ENCODE assay signal across 17 cellular contexts in genomic region chr1:236880209-236880608, GRCh38.
A peak's percentile ranks its signal among the peaks of the same experiment; 100 is the strongest.
DNase-seq lines count a peak whose midpoint lies in the region; ATAC-seq, FAIRE-seq and TF ChIP-seq lines count a peak whose summit lies in the region.
"Had no signal": no experiment of that assay in that cellular context is flagged by ENCODE, and none has a peak within 500 bp of the region (broad histone marks: within the 10 kb centered on the region; RNA-seq: fewer than 3 reads in every experiment).

No MANE protein-coding gene starts in this region.

- in situ Hi-C loops in HepG2 (cut with HindIII; ENCODE audit: extremely low pct_ligation_motif_present, low pct_unique_long_range_greater_than_20kb), result no loop called here

- no TSS peak for BruUV-seq in HepG2 (replicated peaks; lab: Mats Ljungman, UMichigan)

- TF ChIP-seq EP300 in HepG2 (IDR thresholded peaks at IDR 0.05; ENCODE audit: low read depth in 2 of 2, low read length in 2 of 2) (no peak), HepG2 (CRISPR knock-in tag; IDR thresholded peaks at IDR 0.05; ENCODE audit: borderline replicate concordance) (no peak)

- no peak overlapping the region for H3K4me3 ChIP-seq in right lobe of liver
- no peak overlapping the region for H3K4me3 ChIP-seq in HepG2 (replicated peaks in 1 of 3; ENCODE audit: insufficient read depth in 1 of 3, low read depth in 2 of 3, low read length in 3 of 3)
- no peak overlapping the region for H3K4me3 ChIP-seq in left ventricle myocardium inferior
- no peak overlapping the region for H3K4me3 ChIP-seq in neuronal stem cell (ENCODE audit: low read length in 2 of 2)
- H3K4me3 ChIP-seq in smooth muscle cell, result no peak overlapping the region
- no peak overlapping the region for H3K4me3 ChIP-seq in foreskin fibroblast (ENCODE audit: low read depth in 1 of 2, low read length in 2 of 2)
- H3K4me3 ChIP-seq: BLaER1 treated with 17β-estradiol and CSF1 and Interleukin-3, amounts not matched to agents 10 nM and 100 nM had no signal

- H3K18ac ChIP-seq in neuronal stem cell (ENCODE audit: low read length), result no peak overlapping the region

- H3K4me1 ChIP-seq in right lobe of liver, result no peaks in the 10 kb centered on the region
- H3K4me1 ChIP-seq in HepG2 (ENCODE audit: insufficient read depth, low read length), result no peaks in the 10 kb centered on the region
- peaks cover 16% of the 10 kb centered on the region for H3K4me1 ChIP-seq in left ventricle myocardium inferior
- no peaks in the 10 kb centered on the region for H3K4me1 ChIP-seq in neuronal stem cell (ENCODE audit: control insufficient read depth in 2 of 2, insufficient read depth in 1 of 2, low read depth in 1 of 2, low read length in 2 of 2)
- no peaks in the 10 kb centered on the region for H3K4me1 ChIP-seq in smooth muscle cell (ENCODE audit: low read depth)
- H3K4me1 ChIP-seq: BLaER1 treated with 17β-estradiol and CSF1 and Interleukin-3, amounts not matched to agents 10 nM and 100 nM had no signal

- DNase-seq in right lobe of liver (no peak), HepG2 (ENCODE audit: low spot score) (no peak), left ventricle myocardium inferior (peak; percentile 68), neuronal stem cell (ENCODE audit: low spot score) (no peak), smooth muscle cell (lab: John Stamatoyannopoulos, UW; ENCODE audit: unreplicated experiment) (no peak), foreskin fibroblast (no peak)
- DNase-seq: ACHN; CD4-positive, CD25-positive, alpha-beta regulatory T cell; DMS53; GF-D8; HCEC 1CT; HFFc6 had no signal

- H4K91ac ChIP-seq in neuronal stem cell (ENCODE audit: low read depth, low read length, poor library complexity), result no peak overlapping the region

- ATAC-seq in right lobe of liver, result peak in 3 of 4 donors; percentile 11 to 47 (median 12)
- no peak for ATAC-seq in HepG2
- ATAC-seq in GM21825 (IDR thresholded peaks at IDR 0.05; ENCODE audit: unreplicated experiment), result no peak

- FAIRE-seq in HepG2 (lab: Jason Lieb, UNC), result no peak
- FAIRE-seq: GM19239, H1, HTR-8/SVneo had no signal

- H3K9ac ChIP-seq in HepG2 (ENCODE audit: insufficient read depth, low read depth, low read length), result no peak overlapping the region
- peak overlapping the region; percentile 74 for H3K9ac ChIP-seq in neuronal stem cell (ENCODE audit: low read depth, low read length, poor library complexity)
- no peak overlapping the region for H3K9ac ChIP-seq in smooth muscle cell (ENCODE audit: low read depth)
- H3K9ac ChIP-seq: BLaER1 treated with 17β-estradiol and CSF1 and Interleukin-3, amounts not matched to agents 10 nM and 100 nM had no signal

- no peaks in the 10 kb centered on the region for H3K9me3 ChIP-seq in right lobe of liver
- no peaks in the 10 kb centered on the region for H3K9me3 ChIP-seq in HepG2 (ENCODE audit: low read length)
- H3K9me3 ChIP-seq in left ventricle myocardium inferior (replicated peaks), result no peaks in the 10 kb centered on the region
- no peaks in the 10 kb centered on the region for H3K9me3 ChIP-seq in neuronal stem cell (replicated peaks in 1 of 2; ENCODE audit: control insufficient read depth in 2 of 2, insufficient read depth in 1 of 2, low read depth in 1 of 2, low read length in 2 of 2)
- H3K9me3 ChIP-seq in smooth muscle cell (replicated peaks; ENCODE audit: low read depth), result no peaks in the 10 kb centered on the region
- H3K9me3 ChIP-seq: BLaER1 treated with 17β-estradiol and CSF1 and Interleukin-3, amounts not matched to agents 10 nM and 100 nM had no signal

- H3K4ac ChIP-seq in neuronal stem cell (ENCODE audit: low read length), result no peak overlapping the region

- H3K79me2 ChIP-seq in HepG2 (ENCODE audit: insufficient read depth, low read length) (no peaks in the 10 kb centered on the region), smooth muscle cell (ENCODE audit: low read depth) (no peaks in the 10 kb centered on the region)

- H2AK5ac ChIP-seq in neuronal stem cell (ENCODE audit: low read depth, low read length), result no peak overlapping the region

- WGBS in right lobe of liver (ENCODE audit: insufficient coverage, low coverage, low lambda C conversion rate, missing lambda C conversion rate), result 65% methylated on average over 3 of the region's 6 CpGs
- WGBS in HepG2 (ENCODE audit: low lambda C conversion rate), result 93% methylated on average over 6 of the region's 6 CpGs
- no CpG with 5 or more reads among the region's 6 CpGs for WGBS in neuronal stem cell (ENCODE audit: extremely low coverage in 2 of 2, insufficient read length in 2 of 2, insufficient replicate concordance in 1 of 2), 2 donors
- WGBS in smooth muscle cell (ENCODE audit: low lambda C conversion rate), result 95% methylated on average over 6 of the region's 6 CpGs

- peak overlapping the region; percentile 77 for H3K23ac ChIP-seq in neuronal stem cell (ENCODE audit: low read depth, low read length, poor library complexity)

- H2BK5ac ChIP-seq in neuronal stem cell (ENCODE audit: low read length), result no peak overlapping the region

- H3F3A ChIP-seq in smooth muscle cell (ENCODE audit: low read depth), result no peaks in the 10 kb centered on the region

- CTCF ChIA-PET in HepG2 (lab: Yijun Ruan, JAX; ENCODE audit: low intra/inter-chr PET ratio, low total read pairs), result no interaction called here

- H2AFZ ChIP-seq in HepG2 (ENCODE audit: low read length), result no peak overlapping the region
- H2AFZ ChIP-seq in neuronal stem cell (ENCODE audit: low read length), result no peak overlapping the region
- H2AFZ ChIP-seq in smooth muscle cell (ENCODE audit: low read depth), result no peak overlapping the region

- H3K14ac ChIP-seq in neuronal stem cell (ENCODE audit: low read length), result no peak overlapping the region

- intact Hi-C loops in right lobe of liver (cut with DNase I), result no loop called here
- intact Hi-C loops in HepG2 (cut with micrococcal nuclease; ENCODE audit: unreplicated experiment), result no loop called here
- intact Hi-C loops in left ventricle myocardium inferior (cut with micrococcal nuclease), result no loop called here

- H3K27me3 ChIP-seq in right lobe of liver (no peaks in the 10 kb centered on the region), HepG2 (ENCODE audit: control insufficient read depth in 1 of 2, insufficient read depth in 2 of 2, low read length in 2 of 2) (no peaks in the 10 kb centered on the region), left ventricle myocardium inferior (ENCODE audit: low read depth) (no peaks in the 10 kb centered on the region), neuronal stem cell (ENCODE audit: control insufficient read depth in 3 of 3, insufficient read depth in 3 of 3, low read depth in 1 of 3, low read length in 3 of 3) (no peaks in the 10 kb centered on the region), smooth muscle cell (ENCODE audit: low read depth) (no peaks in the 10 kb centered on the region)
- H3K27me3 ChIP-seq: BLaER1 treated with 17β-estradiol and CSF1 and Interleukin-3, amounts not matched to agents 10 nM and 100 nM had no signal

- H2BK12ac ChIP-seq in neuronal stem cell (ENCODE audit: low read length), result no peak overlapping the region

- H3K36me3 ChIP-seq in right lobe of liver (peaks cover 0 to 16% (median 1%) of the 10 kb centered on the region in 4 donors), HepG2 (replicated peaks in 1 of 2; ENCODE audit: control insufficient read depth in 1 of 2, insufficient read depth in 2 of 2, low read length in 2 of 2) (peaks cover 7 to 50% of the 10 kb centered on the region in 2 experiments; a peak in 4 of 5 replicates), left ventricle myocardium inferior (peaks cover 35% of the 10 kb centered on the region), neuronal stem cell (replicated peaks in 1 of 2; ENCODE audit: control insufficient read depth in 2 of 2, insufficient read depth in 2 of 2, low read length in 2 of 2) (peaks cover 3 to 68% of the 10 kb centered on the region in 2 donors), smooth muscle cell (ENCODE audit: low read depth) (peaks cover 4% of the 10 kb centered on the region)

- H3K4me2 ChIP-seq in HepG2 (ENCODE audit: low read depth, low read length) (no peak overlapping the region), neuronal stem cell (ENCODE audit: insufficient read depth, low read length, poor library complexity, severe bottlenecking) (no peak overlapping the region), smooth muscle cell (no peak overlapping the region)
- H3K4me2 ChIP-seq: BLaER1 treated with 17β-estradiol and CSF1 and Interleukin-3, amounts not matched to agents 10 nM and 100 nM had no signal

- no peak overlapping the region for H3K27ac ChIP-seq in right lobe of liver
- H3K27ac ChIP-seq in HepG2 (ENCODE audit: extremely low read length, insufficient read depth, low read length), result no peak overlapping the region
- peak overlapping the region; percentile 59 for H3K27ac ChIP-seq in left ventricle myocardium inferior (replicated peaks)
- no peak overlapping the region for H3K27ac ChIP-seq in neuronal stem cell (replicated peaks; ENCODE audit: low read length)
- H3K27ac ChIP-seq in smooth muscle cell (ENCODE audit: low read depth), result no peak overlapping the region
- H3K27ac ChIP-seq: BLaER1 treated with 17β-estradiol and CSF1 and Interleukin-3, amounts not matched to agents 10 nM and 100 nM had no signal

- no peak for TF ChIP-seq CTCF in right lobe of liver (IDR thresholded peaks at IDR 0.05)
- TF ChIP-seq CTCF in HepG2 (CRISPR knock-in tag; IDR thresholded peaks at IDR 0.05), result no peak
- TF ChIP-seq CTCF in left ventricle myocardium inferior (IDR thresholded peaks at IDR 0.05; ENCODE audit: borderline replicate concordance), result no peak
- no peak for TF ChIP-seq CTCF in smooth muscle cell (IDR thresholded peaks at IDR 0.05; ENCODE audit: borderline replicate concordance, insufficient read depth, poor library complexity, severe bottlenecking)
- TF ChIP-seq CTCF in foreskin fibroblast (IDR thresholded peaks at IDR 0.05; ENCODE audit: low read depth, low read length), result no peak

- H2BK120ac ChIP-seq in neuronal stem cell (ENCODE audit: low read depth, low read length), result no peak overlapping the region

- H4K20me1 ChIP-seq in HepG2 (ENCODE audit: insufficient read depth, low read length), result no peaks in the 10 kb centered on the region
- H4K20me1 ChIP-seq in smooth muscle cell (ENCODE audit: low read depth), result peaks cover 8% of the 10 kb centered on the region

- POLR2A ChIA-PET in HepG2 (lab: Yijun Ruan, JAX), result no interaction called here

- H3K79me1 ChIP-seq in neuronal stem cell (ENCODE audit: low read depth, low read length), result no peaks in the 10 kb centered on the region

- no peak overlapping the region for H2BK15ac ChIP-seq in neuronal stem cell (ENCODE audit: low read length)

- no peak overlapping the region for H4K8ac ChIP-seq in neuronal stem cell (ENCODE audit: low read depth, low read length)

- TF ChIP-seq POLR2A in right lobe of liver (IDR thresholded peaks at IDR 0.05) (no peak), HepG2 (IDR thresholded peaks at IDR 0.05; ENCODE audit: insufficient read depth in 1 of 2, low read depth in 2 of 2, low read length in 2 of 2) (no peak)

- no peak for TF ChIP-seq RAD21 in HepG2 (CRISPR knock-in tag; IDR thresholded peaks at IDR 0.05)

Comparison
In these comparisons a context has a peak if more than half of its experiments do, and no peak if none do; other contexts are left out.
1. ATAC-seq: peak in right lobe of liver (3 of 4); none in HepG2 (single experiment) and GM21825 (single experiment).